In the genomic region with DNA sequence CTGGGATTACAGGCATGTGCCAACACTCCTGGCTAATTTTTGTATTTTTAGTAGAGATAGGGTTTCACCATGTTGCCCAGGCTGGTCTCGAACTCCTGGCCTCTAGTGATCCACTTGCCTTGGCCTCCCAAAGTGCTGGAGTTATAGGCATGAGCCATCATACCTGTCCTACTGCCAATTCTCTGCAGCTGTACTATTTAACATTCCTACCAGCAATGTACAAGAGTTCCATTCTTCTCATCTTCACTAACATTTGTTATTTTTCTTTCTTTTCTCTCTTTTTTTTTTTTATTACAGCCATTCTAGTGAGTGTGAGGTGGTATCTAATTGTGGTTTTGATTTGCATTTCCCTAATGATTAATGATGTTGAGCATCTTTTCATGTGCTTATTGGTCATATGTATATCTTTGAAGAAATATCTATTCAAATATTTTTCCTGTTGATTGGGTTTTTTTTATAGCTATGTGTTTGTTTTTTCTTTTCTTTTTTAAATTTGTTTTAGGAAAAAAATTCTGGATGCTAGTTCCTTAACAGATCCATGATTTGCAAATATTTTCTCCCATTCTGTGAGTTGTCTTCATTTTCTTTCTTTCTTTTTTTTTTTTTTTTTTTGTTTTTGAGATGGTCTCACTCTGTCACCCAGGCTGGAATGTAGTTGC, we compare ENCODE assay signal across 1 cellular context.
TF ChIP-seq lines count a peak whose summit lies in the region.

No MANE protein-coding gene starts in this region.

TF ChIP-seq in IMR-90, 13 proteins besides CTCF, POLR2A, EP300 and RAD21:
- TF ChIP-seq, protein P1, sequence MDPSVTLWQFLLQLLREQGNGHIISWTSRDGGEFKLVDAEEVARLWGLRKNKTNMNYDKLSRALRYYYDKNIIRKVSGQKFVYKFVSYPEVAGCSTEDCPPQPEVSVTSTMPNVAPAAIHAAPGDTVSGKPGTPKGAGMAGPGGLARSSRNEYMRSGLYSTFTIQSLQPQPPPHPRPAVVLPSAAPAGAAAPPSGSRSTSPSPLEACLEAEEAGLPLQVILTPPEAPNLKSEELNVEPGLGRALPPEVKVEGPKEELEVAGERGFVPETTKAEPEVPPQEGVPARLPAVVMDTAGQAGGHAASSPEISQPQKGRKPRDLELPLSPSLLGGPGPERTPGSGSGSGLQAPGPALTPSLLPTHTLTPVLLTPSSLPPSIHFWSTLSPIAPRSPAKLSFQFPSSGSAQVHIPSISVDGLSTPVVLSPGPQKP (IDR thresholded peaks at IDR 0.05; ENCODE audit: borderline replicate concordance, low read depth, low read length), result no peak
- TF ChIP-seq BHLHE40 (IDR thresholded peaks at IDR 0.05; ENCODE audit: low read depth, low read length) (no peak), MAZ (IDR thresholded peaks at IDR 0.05; ENCODE audit: borderline replicate concordance, low read depth, low read length) (no peak), MXI1 (IDR thresholded peaks at IDR 0.05; ENCODE audit: borderline replicate concordance, low read depth, low read length) (no peak), NFE2L2 (IDR thresholded peaks at IDR 0.05; ENCODE audit: low read depth, low read length) (no peak), SMC3 (IDR thresholded peaks at IDR 0.05; ENCODE audit: low read depth, low read length) (no peak), MAFK (IDR thresholded peaks at IDR 0.05; ENCODE audit: low read depth, low read length) (no peak), CHD1 (IDR thresholded peaks at IDR 0.05; ENCODE audit: low read depth, low read length) (no peak)
- TF ChIP-seq, protein P2, sequence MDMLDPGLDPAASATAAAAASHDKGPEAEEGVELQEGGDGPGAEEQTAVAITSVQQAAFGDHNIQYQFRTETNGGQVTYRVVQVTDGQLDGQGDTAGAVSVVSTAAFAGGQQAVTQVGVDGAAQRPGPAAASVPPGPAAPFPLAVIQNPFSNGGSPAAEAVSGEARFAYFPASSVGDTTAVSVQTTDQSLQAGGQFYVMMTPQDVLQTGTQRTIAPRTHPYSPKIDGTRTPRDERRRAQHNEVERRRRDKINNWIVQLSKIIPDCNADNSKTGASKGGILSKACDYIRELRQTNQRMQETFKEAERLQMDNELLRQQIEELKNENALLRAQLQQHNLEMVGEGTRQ (IDR thresholded peaks at IDR 0.05; ENCODE audit: low read depth, low read length), result no peak
